ENCODE assay signal across 1 cellular context in genomic region chr9:22658484-22658883, GRCh38.
TF ChIP-seq lines count a peak whose summit lies in the region.

No MANE protein-coding gene starts in this region.

TF ChIP-seq in HepG2, 621 proteins besides CTCF, POLR2A, EP300 and RAD21:
- TF ChIP-seq HNRNPK (IDR thresholded peaks at IDR 0.05; ENCODE audit: low read depth, low read length, poor library complexity, severe bottlenecking): peak; percentile 11
